Comparison of ENCODE assay signal across 1 cellular context in genomic region chr12:121794532-121795028, GRCh38.
A peak's percentile ranks its signal among the peaks of the same experiment; 100 is the strongest.
TF ChIP-seq lines count a peak whose summit lies in the region.

No MANE protein-coding gene starts in this region.

TF ChIP-seq in HepG2, 621 proteins besides CTCF, POLR2A, EP300 and RAD21 (continued from another document):
- peak; percentile 77; the same call in 1 of the 2 replicates for TF ChIP-seq ZNF687 (CRISPR knock-in tag; IDR thresholded peaks at IDR 0.05)
- TF ChIP-seq ZNF263 (CRISPR knock-in tag; IDR thresholded peaks at IDR 0.05), result peak; percentile 1; the same call in 1 of the 2 replicates
- TF ChIP-seq PTBP1 (IDR thresholded peaks at IDR 0.05; ENCODE audit: low read depth, low read length, poor library complexity, severe bottlenecking), result peak; percentile 26
- no peak for TF ChIP-seq ZNF20 (CRISPR knock-in tag; IDR thresholded peaks at IDR 0.05)
